Comparison of ENCODE assay signal across 2 cellular contexts in the genomic region with DNA sequence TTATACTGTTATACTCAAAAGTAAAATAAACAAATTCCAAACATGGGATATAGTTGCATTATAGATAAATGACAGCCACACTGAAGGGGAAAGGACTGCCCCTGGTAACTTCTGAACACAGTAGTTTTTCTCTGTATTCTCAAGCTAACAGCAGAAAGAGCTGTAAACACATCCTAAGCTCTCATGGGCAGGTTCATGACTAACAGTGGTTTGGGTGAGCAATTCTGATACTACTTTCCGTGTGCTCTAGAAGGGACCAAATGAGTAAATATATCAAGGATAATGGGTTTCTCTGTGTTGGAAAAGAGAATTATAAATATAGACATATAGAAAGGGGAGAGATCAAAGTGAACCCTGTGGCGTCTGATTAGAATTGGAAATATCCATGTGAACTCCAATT.
TF ChIP-seq lines count a peak whose summit lies in the region.

No MANE protein-coding gene starts in this region.

TF ChIP-seq in GM12891, 5 proteins besides CTCF, POLR2A, EP300 and RAD21:
- TF ChIP-seq TAF1 (IDR thresholded peaks at IDR 0.05; ENCODE audit: low read depth, low read length) (no peak), POLR2AphosphoS5 (IDR thresholded peaks at IDR 0.05; ENCODE audit: low read depth, low read length) (no peak), PAX5 (IDR thresholded peaks at IDR 0.05; ENCODE audit: insufficient read depth, low read length, severe bottlenecking) (no peak), POU2F2 (IDR thresholded peaks at IDR 0.05; ENCODE audit: low read depth, low read length) (no peak), SPI1 (IDR thresholded peaks at IDR 0.05; ENCODE audit: low read depth, low read length) (no peak)

TF ChIP-seq in GM12878, 131 proteins besides CTCF, POLR2A, EP300 and RAD21:
- TF ChIP-seq BCL11A (IDR thresholded peaks at IDR 0.05; ENCODE audit: low read depth, low read length) (0 out of 2 replicates have a peak, but pooled peaks have one; percentile 20), IKZF2 (IDR thresholded peaks at IDR 0.05) (peak; percentile 19 to 41; a peak in 1 of 4 replicates), RUNX3 (IDR thresholded peaks at IDR 0.05; ENCODE audit: low read length) (peak; percentile 67), IRF4 (IDR thresholded peaks at IDR 0.05; ENCODE audit: low read depth, low read length) (0 out of 2 replicates have a peak, but pooled peaks have one; percentile 39), JUNB (IDR thresholded peaks at IDR 0.05) (peak; percentile 58)
- TF ChIP-seq, protein P1, sequence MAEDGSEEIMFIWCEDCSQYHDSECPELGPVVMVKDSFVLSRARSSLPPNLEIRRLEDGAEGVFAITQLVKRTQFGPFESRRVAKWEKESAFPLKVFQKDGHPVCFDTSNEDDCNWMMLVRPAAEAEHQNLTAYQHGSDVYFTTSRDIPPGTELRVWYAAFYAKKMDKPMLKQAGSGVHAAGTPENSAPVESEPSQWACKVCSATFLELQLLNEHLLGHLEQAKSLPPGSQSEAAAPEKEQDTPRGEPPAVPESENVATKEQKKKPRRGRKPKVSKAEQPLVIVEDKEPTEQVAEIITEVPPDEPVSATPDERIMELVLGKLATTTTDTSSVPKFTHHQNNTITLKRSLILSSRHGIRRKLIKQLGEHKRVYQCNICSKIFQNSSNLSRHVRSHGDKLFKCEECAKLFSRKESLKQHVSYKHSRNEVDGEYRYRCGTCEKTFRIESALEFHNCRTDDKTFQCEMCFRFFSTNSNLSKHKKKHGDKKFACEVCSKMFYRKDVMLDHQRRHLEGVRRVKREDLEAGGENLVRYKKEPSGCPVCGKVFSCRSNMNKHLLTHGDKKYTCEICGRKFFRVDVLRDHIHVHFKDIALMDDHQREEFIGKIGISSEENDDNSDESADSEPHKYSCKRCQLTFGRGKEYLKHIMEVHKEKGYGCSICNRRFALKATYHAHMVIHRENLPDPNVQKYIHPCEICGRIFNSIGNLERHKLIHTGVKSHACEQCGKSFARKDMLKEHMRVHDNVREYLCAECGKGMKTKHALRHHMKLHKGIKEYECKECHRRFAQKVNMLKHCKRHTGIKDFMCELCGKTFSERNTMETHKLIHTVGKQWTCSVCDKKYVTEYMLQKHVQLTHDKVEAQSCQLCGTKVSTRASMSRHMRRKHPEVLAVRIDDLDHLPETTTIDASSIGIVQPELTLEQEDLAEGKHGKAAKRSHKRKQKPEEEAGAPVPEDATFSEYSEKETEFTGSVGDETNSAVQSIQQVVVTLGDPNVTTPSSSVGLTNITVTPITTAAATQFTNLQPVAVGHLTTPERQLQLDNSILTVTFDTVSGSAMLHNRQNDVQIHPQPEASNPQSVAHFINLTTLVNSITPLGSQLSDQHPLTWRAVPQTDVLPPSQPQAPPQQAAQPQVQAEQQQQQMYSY (CRISPR knock-in tag; IDR thresholded peaks at IDR 0.05) = no peak
